15 cellular contexts compared by ENCODE assay signal in genomic region chr19:5654931-5655330, GRCh38. TPM values are rescaled to one million over a fixed set of nuclear protein-coding genes. Genes with fewer than 3 reads are reported as not detected.
A peak's percentile ranks its signal among the peaks of the same experiment; 100 is the strongest.
DNase-seq lines count a peak whose midpoint lies in the region; ATAC-seq and TF ChIP-seq lines count a peak whose summit lies in the region.
"Had no signal": no experiment of that assay in that cellular context is flagged by ENCODE, and none has a peak within 500 bp of the region (broad histone marks: within the 10 kb centered on the region; RNA-seq: fewer than 3 reads in every experiment).

No MANE protein-coding gene starts in this region.

- H2BK5ac ChIP-seq in mesenchymal stem cell (ENCODE audit: low read depth, low read length, poor library complexity, severe bottlenecking): no peak overlapping the region

- peak overlapping the region; percentile 59 for H4K91ac ChIP-seq in mesenchymal stem cell (ENCODE audit: low read length)

- no peak for TF ChIP-seq CTCF in RWPE1 (conservative IDR thresholded peaks at IDR 0.05; ENCODE audit: low read depth)
- TF ChIP-seq CTCF in sigmoid colon (IDR thresholded peaks at IDR 0.05): no peak

- H2AFZ ChIP-seq in mesenchymal stem cell (ENCODE audit: low read depth, low read length): no peak overlapping the region

- no peak overlapping the region for H3K4me3 ChIP-seq in mesenchymal stem cell (ENCODE audit: insufficient read depth in 1 of 2, low read depth in 1 of 2, low read length in 2 of 2)
- no peak overlapping the region for H3K4me3 ChIP-seq in sigmoid colon
- H3K4me3 ChIP-seq: HAP-1 had no signal

- 93% methylated on average over 4 of the region's 5 CpGs for WGBS in mesenchymal stem cell
- 93 to 94% methylated on average over 5 of the region's 5 CpGs for WGBS in sigmoid colon, 2 donors

- H2BK120ac ChIP-seq in mesenchymal stem cell (ENCODE audit: low read depth, low read length): no peak overlapping the region

- peak overlapping the region; percentile 9; the same call in 1 of the 2 replicates for H3K27ac ChIP-seq in RWPE1
- no peak overlapping the region for H3K27ac ChIP-seq in mesenchymal stem cell (ENCODE audit: low read length, poor library complexity, severe bottlenecking)
- no peak overlapping the region for H3K27ac ChIP-seq in sigmoid colon
- H3K27ac ChIP-seq: 22Rv1 had no signal

- no peak overlapping the region for H3K4ac ChIP-seq in mesenchymal stem cell (ENCODE audit: low read depth in 1 of 2, low read length in 2 of 2)

- H3K14ac ChIP-seq in mesenchymal stem cell (ENCODE audit: low read length in 2 of 2): no peak overlapping the region

- H3K9me3 ChIP-seq in mesenchymal stem cell (ENCODE audit: control insufficient read depth, low read length): no peaks in the 10 kb centered on the region
- H3K9me3 ChIP-seq in sigmoid colon: no peaks in the 10 kb centered on the region
- H3K9me3 ChIP-seq: HAP-1 had no signal

- intact Hi-C loops in sigmoid colon (cut with DNase I): no loop called here

- H3K36me3 ChIP-seq in mesenchymal stem cell (ENCODE audit: control insufficient read depth in 1 of 2, insufficient read depth in 2 of 2, low read depth in 1 of 2, low read length in 2 of 2): peaks cover 86 to 90% of the 10 kb centered on the region in 2 experiments
- H3K36me3 ChIP-seq in sigmoid colon: peaks cover 63 to 100% (median 92%) of the 10 kb centered on the region in 4 donors

- peaks cover 45% of the 10 kb centered on the region for H3K79me1 ChIP-seq in mesenchymal stem cell (replicated peaks; ENCODE audit: low read length, poor library complexity, severe bottlenecking)

- no peak overlapping the region for H3K4me2 ChIP-seq in mesenchymal stem cell (ENCODE audit: low read length, poor library complexity, severe bottlenecking)

- POLR2A ChIA-PET in RWPE1 (lab: Yijun Ruan, JAX; ENCODE audit: low non-redundant PET): no interaction called here

- no peak overlapping the region for H2BK12ac ChIP-seq in mesenchymal stem cell (ENCODE audit: low read length in 2 of 2)

- H4K8ac ChIP-seq in mesenchymal stem cell (ENCODE audit: low read length): peak overlapping the region; percentile 81

- no peak overlapping the region for H3K9ac ChIP-seq in mesenchymal stem cell (ENCODE audit: low read length)

- H3K23ac ChIP-seq in mesenchymal stem cell (ENCODE audit: low read length in 2 of 2): no peak overlapping the region

- ATAC-seq in GM21717 (IDR thresholded peaks at IDR 0.05; ENCODE audit: unreplicated experiment) (no peak), GM21381 (IDR thresholded peaks at IDR 0.05; ENCODE audit: unreplicated experiment) (no peak), HG02970 (IDR thresholded peaks at IDR 0.05; ENCODE audit: low FRiP score, unreplicated experiment) (no peak)
- ATAC-seq: CD8-positive, alpha-beta T cell had no signal

- H3K27me3 ChIP-seq in mesenchymal stem cell (ENCODE audit: control insufficient read depth in 1 of 2, insufficient read depth in 1 of 2, low read length in 2 of 2) (no peaks in the 10 kb centered on the region), sigmoid colon (no peaks in the 10 kb centered on the region)

- H2AK5ac ChIP-seq in mesenchymal stem cell (ENCODE audit: low read length, severe bottlenecking): no peak overlapping the region

- TF ChIP-seq POLR2A in sigmoid colon (IDR thresholded peaks at IDR 0.05): no peak

- H3K4me1 ChIP-seq in mesenchymal stem cell (ENCODE audit: control insufficient read depth, insufficient read depth, low read depth, low read length) (no peaks in the 10 kb centered on the region), sigmoid colon (no peaks in the 10 kb centered on the region)
- H3K4me1 ChIP-seq: HAP-1 had no signal

- H2BK15ac ChIP-seq in mesenchymal stem cell (ENCODE audit: low read depth, poor library complexity, severe bottlenecking): no peak overlapping the region

- CTCF ChIA-PET in RWPE1 (lab: Yijun Ruan, JAX): interaction anchor here (0.6 kb wide), 1 partner anchor 36 kb away, joined by 4 read pairs; no protein-coding TSS in a partner anchor

- DNase-seq in activated effector memory CD4-positive, alpha-beta T cell treated with anti-CD3 and anti-CD28 coated beads, Interleukin-2, amount 50 U/mL, for 16 hours: peak; percentile 34
- DNase-seq in activated effector memory CD4-positive, alpha-beta T cell treated with Interleukin-2 at 50 U/mL for 16 hours: no peak
- DNase-seq in RWPE1 (ENCODE audit: low spot score) (no peak), mesenchymal stem cell (no peak), sigmoid colon (peak; percentile 30)
- DNase-seq: CD8-positive, alpha-beta T cell; COR-L47; DMS153; DMS79 treated with DMSO at 0.1 percent for 48 hours; EL had no signal

- H3K18ac ChIP-seq in mesenchymal stem cell (ENCODE audit: low read depth in 1 of 2, low read length in 2 of 2): no peak overlapping the region

- no peak for TF ChIP-seq EP300 in sigmoid colon (IDR thresholded peaks at IDR 0.05)

RNA-seq across cellular contexts. Expression of gene MICOS13, which starts 25.4 kb away (rescaled TPM):
- polyA plus RNA-seq in mesenchymal stem cell (2013, experiment 1 of 2): 58.1 TPM
- 61.4 TPM for polyA plus RNA-seq in mesenchymal stem cell (2013, experiment 2 of 2)
- total RNA-seq in sigmoid colon: 10 to 100 TPM; 39.6 to 87.8 (median 61.7) TPM
- polyA plus RNA-seq in sigmoid colon: 100 to 1,000 TPM; 110 to 160 (median 120) TPM

RNA-seq across cellular contexts. Expression of gene HSD11B1L, which starts 25.9 kb away (rescaled TPM):
- polyA plus RNA-seq in mesenchymal stem cell (2013, experiment 1 of 2): 13.7 TPM
- polyA plus RNA-seq in mesenchymal stem cell (2013, experiment 2 of 2): 13.5 TPM
- total RNA-seq in sigmoid colon: 10 to 100 TPM; 19.9 to 37.1 (median 23.3) TPM
- polyA plus RNA-seq in sigmoid colon: 1 to 10 TPM; 4.2 to 8.4 (median 6.3) TPM

RNA-seq across cellular contexts. Expression of gene SAFB, which starts 32.0 kb away (rescaled TPM):
- polyA plus RNA-seq in mesenchymal stem cell (2013, experiment 1 of 2): 32.5 TPM
- 30.9 TPM for polyA plus RNA-seq in mesenchymal stem cell (2013, experiment 2 of 2)
- total RNA-seq in sigmoid colon: 10 to 100 TPM; 48.9 to 75.9 (median 60.4) TPM
- 10 to 100 TPM; 25.7 to 64.1 (median 30.6) TPM for polyA plus RNA-seq in sigmoid colon

RNA-seq across cellular contexts. Expression of gene SAFB2, which starts 32.4 kb away (rescaled TPM):
- polyA plus RNA-seq in mesenchymal stem cell (2013, experiment 1 of 2): 25.9 TPM
- 24.3 TPM for polyA plus RNA-seq in mesenchymal stem cell (2013, experiment 2 of 2)
- total RNA-seq in sigmoid colon: 10 to 100 TPM; 22.8 to 80.0 (median 38.1) TPM
- polyA plus RNA-seq in sigmoid colon: 10 to 100 TPM; 22.2 to 58.8 (median 24.3) TPM

RNA-seq across cellular contexts. Expression of gene RPL36, which starts 35.2 kb away (rescaled TPM):
- 1,659 TPM for polyA plus RNA-seq in mesenchymal stem cell (2013, experiment 1 of 2)
- 1,656 TPM for polyA plus RNA-seq in mesenchymal stem cell (2013, experiment 2 of 2)
- 1,000 to 10,000 TPM in 2 of 4 donors, 100 to 1,000 TPM in 2; 593 to 1,408 (median 902) TPM for total RNA-seq in sigmoid colon
- polyA plus RNA-seq in sigmoid colon: 1,000 to 10,000 TPM; 1,490 to 2,228 (median 1,816) TPM

Comparison
In these comparisons a context has a peak if more than half of its experiments do, and no peak if none do; other contexts are left out.
1. DNase-seq: peak in activated effector memory CD4-positive, alpha-beta T cell treated with anti-CD3 and anti-CD28 coated beads, Interleukin-2, amount 50 U/mL, for 16 hours (single experiment) and sigmoid colon (single experiment); none in activated effector memory CD4-positive, alpha-beta T cell treated with Interleukin-2 at 50 U/mL for 16 hours (single experiment), RWPE1 (single experiment) and mesenchymal stem cell (single experiment).